ENCODE assay signal across 8 cellular contexts in genomic region chr11:32173435-32173834, GRCh38.
DNase-seq lines count a peak whose midpoint lies in the region; ATAC-seq and TF ChIP-seq lines count a peak whose summit lies in the region.

No MANE protein-coding gene starts in this region.

- H4K20me1 ChIP-seq in H9 (ENCODE audit: control insufficient read depth, insufficient read depth, insufficient read length): no peaks in the 10 kb centered on the region

- H3K4ac ChIP-seq in H9 (ENCODE audit: low read depth, low read length): no peak overlapping the region
- no peak overlapping the region for H3K4ac ChIP-seq in trophoblast cell (ENCODE audit: low read depth, low read length)

- DNase-seq in G401 (ENCODE audit: low spot score) (peak; percentile 77), H9 (peak; percentile 81), NCI-H1694 (lab: John Stamatoyannopoulos, UW) (peak; percentile 80), Right ventricle myocardium superior (peak; percentile 63), trophoblast cell (peak; percentile 51 to 74)
- peak; percentile 16 for DNase-seq in activated naive CD4-positive, alpha-beta T cell treated with anti-CD3 and anti-CD28 coated beads, Interleukin-2, amount 50 U/mL, for 16 hours

- H4K91ac ChIP-seq in H9 (ENCODE audit: insufficient read length, low read depth, low read length): no peak overlapping the region
- H4K91ac ChIP-seq in trophoblast cell (ENCODE audit: low read depth, low read length): no peak overlapping the region

- H3K36me3 ChIP-seq in trophoblast cell (ENCODE audit: control insufficient read depth in 1 of 2, insufficient read depth in 2 of 2, low read length in 2 of 2): no peaks in the 10 kb centered on the region

- H3K9ac ChIP-seq in H9 (ENCODE audit: extremely low read depth, insufficient read length, low read length): no peak overlapping the region
- no peak overlapping the region for H3K9ac ChIP-seq in trophoblast cell (ENCODE audit: low read length)

- no CpG with 5 or more reads among the region's 4 CpGs for WGBS in H9 (ENCODE audit: extremely low coverage, insufficient read length, low lambda C conversion rate)
- no CpG with 5 or more reads among the region's 4 CpGs for WGBS in trophoblast cell (ENCODE audit: extremely low coverage, insufficient coverage, insufficient read length)

- H3K4me1 ChIP-seq in H9 (ENCODE audit: insufficient read depth, low read length): no peaks in the 10 kb centered on the region
- H3K4me1 ChIP-seq in trophoblast cell (ENCODE audit: control insufficient read depth in 1 of 2, insufficient read depth in 2 of 2, low read length in 2 of 2): no peaks in the 10 kb centered on the region

- H3K56ac ChIP-seq in H9 (ENCODE audit: insufficient read length, low read depth, low read length): no peak overlapping the region

- H3K18ac ChIP-seq in H9 (ENCODE audit: insufficient read length, low read depth, low read length) (no peak overlapping the region), trophoblast cell (ENCODE audit: low read length) (no peak overlapping the region)

- H4K12ac ChIP-seq in trophoblast cell (ENCODE audit: low read depth, low read length): no peak overlapping the region

- H2BK5ac ChIP-seq in H9 (ENCODE audit: insufficient read length, low read length): no peak overlapping the region
- H2BK5ac ChIP-seq in trophoblast cell (ENCODE audit: low read depth, low read length, poor library complexity): no peak overlapping the region

- H3T11ph ChIP-seq in H9 (ENCODE audit: low read length): no peak overlapping the region

- H2BK12ac ChIP-seq in H9 (ENCODE audit: insufficient read length, low read depth, low read length): no peak overlapping the region
- H2BK12ac ChIP-seq in trophoblast cell (ENCODE audit: low read length): no peak overlapping the region

- no peaks in the 10 kb centered on the region; the same call in 1 of the 2 replicates for H3K27me3 Mint-ChIP-seq in H9 (ENCODE audit: low read depth)

- H3K4me3 ChIP-seq in trophoblast cell (ENCODE audit: low read depth, low read length): no peak overlapping the region

- H3K4me1 Mint-ChIP-seq in H9: peaks cover 4 to 15% of the 10 kb centered on the region in 2 experiments; a peak in 3 of 4 replicates

- TF ChIP-seq CTCF in H9 (conservative IDR thresholded peaks at IDR 0.05): peak; percentile 80

- no peak overlapping the region for H3K27ac ChIP-seq in H9 (ENCODE audit: insufficient read length, low read depth, low read length)
- H3K27ac ChIP-seq in trophoblast cell (ENCODE audit: low read depth, low read length): no peak overlapping the region

- H3K27me3 ChIP-seq in H9 (ENCODE audit: insufficient read depth, low read length) (no peaks in the 10 kb centered on the region), trophoblast cell (ENCODE audit: insufficient read depth, low read length) (no peaks in the 10 kb centered on the region)

- H2AFZ ChIP-seq in H9 (ENCODE audit: low read length) (no peak overlapping the region), trophoblast cell (ENCODE audit: insufficient read depth, low read length, poor library complexity) (no peak overlapping the region)

- no peak overlapping the region; a peak in 1 of 7 replicates for H3K27ac Mint-ChIP-seq in H9

- no peaks in the 10 kb centered on the region for H3K36me3 Mint-ChIP-seq in H9 (ENCODE audit: insufficient read depth in 1 of 3, low read depth in 3 of 3)

- no peak overlapping the region for H3K14ac ChIP-seq in H9 (ENCODE audit: insufficient read depth, low read length)
- H3K14ac ChIP-seq in trophoblast cell (ENCODE audit: low read length): no peak overlapping the region

- in situ Hi-C loops in G401 (cut with HindIII; ENCODE audit: low sequenced_read_pairs): no loop called here

- no peak overlapping the region for H4K8ac ChIP-seq in H9 (replicated peaks; ENCODE audit: insufficient read length, low read depth, low read length)
- H4K8ac ChIP-seq in trophoblast cell (ENCODE audit: low read depth, low read length): no peak overlapping the region

- H3K9me3 Mint-ChIP-seq in H9: no peaks in the 10 kb centered on the region

- no peak overlapping the region for H3K4me2 ChIP-seq in H9 (ENCODE audit: insufficient read depth, insufficient read length, low read length)
- no peak overlapping the region for H3K4me2 ChIP-seq in trophoblast cell (ENCODE audit: low read length)

- H3K79me1 ChIP-seq in H9 (ENCODE audit: insufficient read depth, low read depth, low read length, poor library complexity, severe bottlenecking): no peaks in the 10 kb centered on the region
- no peaks in the 10 kb centered on the region for H3K79me1 ChIP-seq in trophoblast cell (ENCODE audit: low read length)

- no peak overlapping the region for H4K5ac ChIP-seq in H9 (ENCODE audit: insufficient read length, low read depth, low read length)

- ATAC-seq in Right ventricle myocardium superior (ENCODE audit: poor library complexity) (peak; percentile 86), HG02840 (IDR thresholded peaks at IDR 0.05; ENCODE audit: low FRiP score, unreplicated experiment) (no peak), GM21528 (IDR thresholded peaks at IDR 0.05; ENCODE audit: low FRiP score, unreplicated experiment) (no peak)

- no peaks in the 10 kb centered on the region for H3K9me3 ChIP-seq in H9 (ENCODE audit: control insufficient read depth, low read depth, low read length)
- no peaks in the 10 kb centered on the region for H3K9me3 ChIP-seq in trophoblast cell (ENCODE audit: insufficient read depth, low read depth, low read length)

- H3K79me2 ChIP-seq in H9 (ENCODE audit: insufficient read depth, low read length) (no peaks in the 10 kb centered on the region), trophoblast cell (ENCODE audit: control insufficient read depth, insufficient read depth, low read length, poor library complexity) (no peaks in the 10 kb centered on the region)

- intact Hi-C loops in Right ventricle myocardium superior (cut with DNase I): loop anchor here (1.0 kb wide), 1 partner anchor 121 kb away; no protein-coding TSS in a partner anchor

- no peak overlapping the region for H2BK15ac ChIP-seq in H9 (ENCODE audit: low read depth, low read length)

- H3K4me3 Mint-ChIP-seq in H9: no peak overlapping the region

- H2BK120ac ChIP-seq in H9 (ENCODE audit: low read depth, low read length, poor library complexity, severe bottlenecking) (no peak overlapping the region), trophoblast cell (ENCODE audit: insufficient read depth, low read length, poor library complexity) (no peak overlapping the region)

- H2BK20ac ChIP-seq in H9 (ENCODE audit: low read depth, low read length, poor library complexity, severe bottlenecking): no peak overlapping the region

- H3K23me2 ChIP-seq in H9 (ENCODE audit: insufficient read length, low read depth, low read length, poor library complexity, severe bottlenecking): no peaks in the 10 kb centered on the region

- H2AK5ac ChIP-seq in H9 (ENCODE audit: insufficient read length, low read length): no peak overlapping the region
- H2AK5ac ChIP-seq in trophoblast cell (ENCODE audit: low read length): no peak overlapping the region

- H3K23ac ChIP-seq in H9 (ENCODE audit: insufficient read length, low read depth, low read length) (no peak overlapping the region), trophoblast cell (ENCODE audit: low read length) (no peak overlapping the region)

Comparison
In these comparisons a context has a peak if more than half of its experiments do, and no peak if none do; other contexts are left out.
1. DNase-seq: peak in every context shown above with its lines; median percentile 81 in H9; 80 in NCI-H1694; 77 in G401; 63 in Right ventricle myocardium superior; 62 in trophoblast cell; 16 in activated naive CD4-positive, alpha-beta T cell treated with anti-CD3 and anti-CD28 coated beads, Interleukin-2, amount 50 U/mL, for 16 hours.